1 cellular context compared by ENCODE assay signal in genomic region chr15:68274184-68274848, GRCh38.
TF ChIP-seq lines count a peak whose summit lies in the region.

No MANE protein-coding gene starts in this region.

TF ChIP-seq in GM23338, 12 proteins besides CTCF, POLR2A, EP300 and RAD21 (continued from another document):
- TF ChIP-seq ZNF462 (CRISPR knock-in tag; IDR thresholded peaks at IDR 0.05) (no peak), ZNF114 (CRISPR knock-in tag; IDR thresholded peaks at IDR 0.05) (no peak), JUNB (IDR thresholded peaks at IDR 0.05; ENCODE audit: unreplicated experiment) (no peak), EZH2 (IDR thresholded peaks at IDR 0.05; ENCODE audit: low read depth, unreplicated experiment) (no peak), NANOG (IDR thresholded peaks at IDR 0.05; ENCODE audit: borderline replicate concordance) (no peak), ZNF331 (CRISPR knock-in tag; IDR thresholded peaks at IDR 0.05; ENCODE audit: low read depth) (no peak)
- TF ChIP-seq, protein P1, sequence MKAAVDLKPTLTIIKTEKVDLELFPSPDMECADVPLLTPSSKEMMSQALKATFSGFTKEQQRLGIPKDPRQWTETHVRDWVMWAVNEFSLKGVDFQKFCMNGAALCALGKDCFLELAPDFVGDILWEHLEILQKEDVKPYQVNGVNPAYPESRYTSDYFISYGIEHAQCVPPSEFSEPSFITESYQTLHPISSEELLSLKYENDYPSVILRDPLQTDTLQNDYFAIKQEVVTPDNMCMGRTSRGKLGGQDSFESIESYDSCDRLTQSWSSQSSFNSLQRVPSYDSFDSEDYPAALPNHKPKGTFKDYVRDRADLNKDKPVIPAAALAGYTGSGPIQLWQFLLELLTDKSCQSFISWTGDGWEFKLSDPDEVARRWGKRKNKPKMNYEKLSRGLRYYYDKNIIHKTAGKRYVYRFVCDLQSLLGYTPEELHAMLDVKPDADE (IDR thresholded peaks at IDR 0.05) = no peak
